Comparison of ENCODE assay signal across 11 cellular contexts in the genomic region with DNA sequence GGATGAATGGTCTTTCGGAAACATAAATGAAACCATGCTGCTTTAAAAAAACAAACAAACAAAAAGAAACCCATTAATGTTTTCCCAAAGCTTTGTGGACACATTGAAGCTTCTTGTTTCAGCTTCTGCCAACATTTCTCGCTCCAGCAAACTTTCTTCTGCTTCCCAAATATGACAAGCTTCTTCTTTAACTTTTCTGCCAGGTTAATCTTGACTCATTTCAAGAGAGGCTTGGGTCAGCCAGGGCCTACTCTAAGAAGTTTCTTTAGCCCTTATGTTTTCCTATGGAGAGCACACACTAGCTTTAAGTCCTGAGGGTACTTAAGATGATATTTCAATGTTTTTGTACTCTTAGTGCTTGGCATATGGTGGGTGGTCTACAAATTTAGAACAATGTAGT. TPM values are rescaled to one million over a fixed set of nuclear protein-coding genes. Genes with fewer than 3 reads are reported as not detected.
DNase-seq lines count a peak whose midpoint lies in the region; ATAC-seq and TF ChIP-seq lines count a peak whose summit lies in the region.
"Had no signal": no experiment of that assay in that cellular context is flagged by ENCODE, and none has a peak within 500 bp of the region (broad histone marks: within the 10 kb centered on the region; RNA-seq: fewer than 3 reads in every experiment).

No MANE protein-coding gene starts in this region.

- H3K4me1 Mint-ChIP-seq in activated T-cell treated with anti-CD3 and anti-CD28 coated beads, Interleukin-2, amount 50 U/mL, for 4 hours (ENCODE audit: low read depth): peaks cover 69% of the 10 kb centered on the region

- H3K27ac ChIP-seq in SJSA1 (peak overlapping the region; percentile 10; the same call in 1 of the 2 replicates), thyroid gland (peak overlapping the region; percentile 0 to 31 (median 14)), esophagus muscularis mucosa (replicated peaks in 1 of 4) (peak overlapping the region in 1 of 4 donors; percentile 26)

- peak overlapping the region; percentile 46 for H3K4me3 Mint-ChIP-seq in activated T-cell treated with anti-CD3 and anti-CD28 coated beads, Interleukin-2, amount 50 U/mL, for 4 hours

- H3K4me3 ChIP-seq in SJSA1 (no peak overlapping the region), thyroid gland (replicated peaks in 1 of 3) (no peak overlapping the region), esophagus muscularis mucosa (no peak overlapping the region)
- H3K4me3 ChIP-seq: upper lobe of left lung had no signal

- TF ChIP-seq POLR2A in thyroid gland (IDR thresholded peaks at IDR 0.05) (no peak), esophagus muscularis mucosa (IDR thresholded peaks at IDR 0.05; ENCODE audit: low read depth) (no peak)

- H3K4me1 ChIP-seq in SJSA1 (replicated peaks): peaks cover 47% of the 10 kb centered on the region
- peaks cover 16 to 48% of the 10 kb centered on the region in 2 donors for H3K4me1 ChIP-seq in thyroid gland
- H3K4me1 ChIP-seq in esophagus muscularis mucosa: peaks cover 0 to 54% (median 38%) of the 10 kb centered on the region in 4 donors

- H3K9me3 ChIP-seq in SJSA1 (replicated peaks) (no peaks in the 10 kb centered on the region), thyroid gland (no peaks in the 10 kb centered on the region), esophagus muscularis mucosa (no peaks in the 10 kb centered on the region)
- H3K9me3 ChIP-seq: upper lobe of left lung had no signal

- H3K36me3 ChIP-seq in SJSA1: peaks cover 92% of the 10 kb centered on the region
- H3K36me3 ChIP-seq in thyroid gland: peaks cover 35 to 40% of the 10 kb centered on the region in 2 donors
- H3K36me3 ChIP-seq in esophagus muscularis mucosa: peaks cover 23 to 46% (median 40%) of the 10 kb centered on the region in 4 donors

- no peak for TF ChIP-seq EP300 in esophagus muscularis mucosa (IDR thresholded peaks at IDR 0.05)

- no peak for ATAC-seq in activated T-cell treated with anti-CD3 and anti-CD28 coated beads, Interleukin-2, amount 50 U/mL, for 4 hours
- ATAC-seq in esophagus mucosa: peak; percentile 18
- ATAC-seq in HG03354 (IDR thresholded peaks at IDR 0.05; ENCODE audit: poor library complexity, severe bottlenecking, unreplicated experiment): no peak

- intact Hi-C loops in thyroid gland (cut with DNase I) (no loop called here), esophagus muscularis mucosa (cut with DNase I) (loop anchor here (10.0 kb wide), 1 partner anchor 123 kb away; no protein-coding TSS in a partner anchor)

- DNase-seq in activated T-cell treated with anti-CD3 and anti-CD28 coated beads, Interleukin-2, amount 50 U/mL, for 4 hours: no peak
- no peak for DNase-seq in activated T-cell treated with anti-CD3 and anti-CD28 coated beads, Interleukin-2, amount 50 U/mL, for 48 hours
- no peak for DNase-seq in SJSA1 (ENCODE audit: low read depth in 1 of 2, low spot score in 2 of 2)
- no peak for DNase-seq in thyroid gland
- no peak for DNase-seq in esophagus muscularis mucosa (ENCODE audit: extremely low spot score)
- DNase-seq in superior temporal gyrus (ENCODE audit: extremely low spot score): no peak
- DNase-seq: EL, retina, upper lobe of left lung had no signal

- TF ChIP-seq CTCF in thyroid gland (IDR thresholded peaks at IDR 0.05) (no peak), esophagus muscularis mucosa (IDR thresholded peaks at IDR 0.05) (no peak)

- 57 to 69% methylated on average over 2 of the region's 2 CpGs for WGBS in thyroid gland, 2 donors
- WGBS in esophagus muscularis mucosa: 73% methylated on average over 2 of the region's 2 CpGs

- H3K27me3 ChIP-seq in SJSA1 (replicated peaks): no peaks in the 10 kb centered on the region
- H3K27me3 ChIP-seq in thyroid gland: no peaks in the 10 kb centered on the region
- no peaks in the 10 kb centered on the region for H3K27me3 ChIP-seq in esophagus muscularis mucosa
- H3K27me3 ChIP-seq: upper lobe of left lung had no signal

- H3K27me3 Mint-ChIP-seq in activated T-cell treated with anti-CD3 and anti-CD28 coated beads, Interleukin-2, amount 50 U/mL, for 4 hours (ENCODE audit: low read depth): no peaks in the 10 kb centered on the region

- no peaks in the 10 kb centered on the region for H3K9me3 Mint-ChIP-seq in activated T-cell treated with anti-CD3 and anti-CD28 coated beads, Interleukin-2, amount 50 U/mL, for 4 hours

- H3K36me3 Mint-ChIP-seq in activated T-cell treated with anti-CD3 and anti-CD28 coated beads, Interleukin-2, amount 50 U/mL, for 4 hours (ENCODE audit: insufficient read depth): peaks cover 35% of the 10 kb centered on the region

RNA-seq across cellular contexts. Expression of a gene that starts 6.1 kb away (rescaled TPM):
- 10 to 100 TPM; 41.2 to 82.7 (median 55.9) TPM for total RNA-seq in activated T-cell treated with anti-CD3 and anti-CD28 coated beads, Interleukin-2, amount 50 U/mL, for 4 hours
- 848 and 934 TPM in 2 replicates for total RNA-seq in SJSA1 (2014; rRNA removed; shearing (Covaris generic))
- total RNA-seq in esophagus mucosa: 4,910 TPM
- total RNA-seq in thyroid gland: 100 to 1,000 TPM; 236 to 442 (median 247) TPM
- total RNA-seq in esophagus muscularis mucosa: 100 to 1,000 TPM; 226 to 262 (median 231) TPM
